ENCODE assay signal across 1 cellular context in the genomic region with DNA sequence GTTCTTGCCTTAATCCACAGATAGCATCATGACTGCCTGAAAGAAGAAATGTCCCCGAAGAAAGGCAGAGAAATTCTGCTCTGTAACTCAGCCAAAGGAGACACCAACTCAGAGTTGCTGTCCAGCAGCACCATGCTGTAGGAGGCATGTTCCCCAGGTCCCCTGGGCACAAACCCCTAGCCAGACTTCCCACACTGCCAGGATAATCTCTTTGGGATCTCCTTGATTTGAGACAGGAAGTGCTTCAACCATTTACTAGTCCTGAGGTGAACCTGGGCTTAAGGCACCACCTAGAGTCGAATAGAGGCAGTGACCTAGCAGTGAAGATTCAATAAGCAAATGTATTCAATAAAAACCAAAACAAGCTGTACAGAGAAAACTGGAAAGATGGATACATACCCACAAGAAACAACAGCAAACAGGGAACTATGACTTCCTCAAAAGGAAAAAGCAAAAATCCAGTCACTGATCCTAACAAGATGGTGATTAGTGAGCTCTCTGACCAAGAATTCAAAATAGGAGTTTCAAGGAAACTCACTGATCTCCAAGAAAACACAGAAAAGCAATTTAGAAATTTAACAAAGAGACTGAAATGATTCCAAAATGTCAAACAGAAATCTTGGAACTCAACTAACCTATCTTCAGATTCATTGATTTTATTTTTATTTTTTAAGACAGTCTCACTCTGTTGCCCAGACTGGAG.
TF ChIP-seq lines count a peak whose summit lies in the region.

No MANE protein-coding gene starts in this region.

TF ChIP-seq in HEK293, 187 proteins besides CTCF, POLR2A, EP300 and RAD21 (continued from another document):
- TF ChIP-seq, protein P1, sequence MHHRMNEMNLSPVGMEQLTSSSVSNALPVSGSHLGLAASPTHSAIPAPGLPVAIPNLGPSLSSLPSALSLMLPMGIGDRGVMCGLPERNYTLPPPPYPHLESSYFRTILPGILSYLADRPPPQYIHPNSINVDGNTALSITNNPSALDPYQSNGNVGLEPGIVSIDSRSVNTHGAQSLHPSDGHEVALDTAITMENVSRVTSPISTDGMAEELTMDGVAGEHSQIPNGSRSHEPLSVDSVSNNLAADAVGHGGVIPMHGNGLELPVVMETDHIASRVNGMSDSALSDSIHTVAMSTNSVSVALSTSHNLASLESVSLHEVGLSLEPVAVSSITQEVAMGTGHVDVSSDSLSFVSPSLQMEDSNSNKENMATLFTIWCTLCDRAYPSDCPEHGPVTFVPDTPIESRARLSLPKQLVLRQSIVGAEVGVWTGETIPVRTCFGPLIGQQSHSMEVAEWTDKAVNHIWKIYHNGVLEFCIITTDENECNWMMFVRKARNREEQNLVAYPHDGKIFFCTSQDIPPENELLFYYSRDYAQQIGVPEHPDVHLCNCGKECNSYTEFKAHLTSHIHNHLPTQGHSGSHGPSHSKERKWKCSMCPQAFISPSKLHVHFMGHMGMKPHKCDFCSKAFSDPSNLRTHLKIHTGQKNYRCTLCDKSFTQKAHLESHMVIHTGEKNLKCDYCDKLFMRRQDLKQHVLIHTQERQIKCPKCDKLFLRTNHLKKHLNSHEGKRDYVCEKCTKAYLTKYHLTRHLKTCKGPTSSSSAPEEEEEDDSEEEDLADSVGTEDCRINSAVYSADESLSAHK (tag by site-specific recombination; IDR thresholded peaks at IDR 0.05), result 0 out of 2 replicates have a peak, but pooled peaks have one; percentile 27
- TF ChIP-seq ZBTB1 (tag by site-specific recombination; IDR thresholded peaks at IDR 0.05), result no peak
TF ChIP-seq in HEK293: peak in this region for 4.
